Comparison of ENCODE assay signal across 9 cellular contexts in the genomic region with DNA sequence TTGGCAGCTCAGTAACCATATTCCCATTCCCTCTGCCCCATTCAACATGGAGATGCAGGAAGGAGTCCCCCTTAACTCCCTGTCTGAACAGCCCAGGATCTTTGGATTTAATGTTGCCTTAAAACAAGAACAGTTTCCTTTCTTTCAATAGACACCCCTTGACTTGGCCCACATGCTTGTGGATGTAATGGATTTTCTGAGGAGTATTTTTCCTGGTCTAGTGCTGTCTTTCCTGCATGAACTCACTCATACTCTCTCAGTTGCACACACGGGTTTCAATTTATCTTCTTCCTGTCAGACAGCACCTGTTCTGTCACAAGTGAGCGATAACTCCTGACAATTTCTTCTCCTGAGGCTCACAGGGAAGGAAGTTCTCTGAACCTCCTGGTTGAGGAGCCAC.
A peak's percentile ranks its signal among the peaks of the same experiment; 100 is the strongest.
DNase-seq lines count a peak whose midpoint lies in the region; ATAC-seq and TF ChIP-seq lines count a peak whose summit lies in the region.
"Had no signal": no experiment of that assay in that cellular context is flagged by ENCODE, and none has a peak within 500 bp of the region (broad histone marks: within the 10 kb centered on the region; RNA-seq: fewer than 3 reads in every experiment).

No MANE protein-coding gene starts in this region.

- DNase-seq in AG04450 (ENCODE audit: low read depth, low spot score), result no peak
- peak; percentile 46 for DNase-seq in NCI-H69 (lab: John Stamatoyannopoulos, UW)
- DNase-seq in memory B cell (ENCODE audit: low spot score in 2 of 2), result no peak
- DNase-seq in COR-L47 (lab: John Stamatoyannopoulos, UW), result no peak
- no peak for DNase-seq in endodermal cell
- DNase-seq in DMS79 (lab: John Stamatoyannopoulos, UW), result no peak
- no peak for DNase-seq in NCI-H2171 treated with DMSO at 0.1 percent for 48 hours (lab: John Stamatoyannopoulos, UW)

- H3K36me3 ChIP-seq in endodermal cell (ENCODE audit: control insufficient read depth, insufficient read depth, low read length), result no peaks in the 10 kb centered on the region

- peaks cover 4% of the 10 kb centered on the region for H3K4me1 ChIP-seq in endodermal cell (ENCODE audit: control insufficient read depth, insufficient read depth, low read length)

- POLR2A ChIA-PET in AG04450 (lab: Yijun Ruan, JAX), result no interaction called here

- WGBS in endodermal cell (ENCODE audit: insufficient coverage in 1 of 2, insufficient read length in 1 of 2), 2 experiments, result 88 to 94% methylated on average over 2 of the region's 2 CpGs

- CTCF ChIA-PET in AG04450 (lab: Charles Lee), result interaction anchor here (0.9 to 1.0 kb wide), 2 partner anchors 11 to 429 kb away, joined by 3 to 5 read pairs; no protein-coding TSS in a partner anchor

- H3K9ac ChIP-seq in endodermal cell (ENCODE audit: extremely low read depth, low read length, poor library complexity, severe bottlenecking), result no peak overlapping the region

- H3K9me3 ChIP-seq in AG04450 (ENCODE audit: control insufficient read depth, insufficient read depth, low read length) (no peaks in the 10 kb centered on the region), endodermal cell (ENCODE audit: control insufficient read depth, low read length) (no peaks in the 10 kb centered on the region)

- H3K9me3 Mint-ChIP-seq in memory B cell (no peaks in the 10 kb centered on the region), endodermal cell (no peaks in the 10 kb centered on the region)
- H3K9me3 Mint-ChIP-seq: activated T-helper 2 cell treated with anti-CD3 and anti-CD28 coated beads, Interferon-gamma antibody, Interleukin-2, Interleukin-4, amounts not matched to agents 10 μg/mL and 5 μg/mL and 100 μg/mL, durations not matched to agents 14 hours and 24 hours and 36 hours had no signal

- peaks cover 7% of the 10 kb centered on the region for H3K27me3 Mint-ChIP-seq in memory B cell
- peaks cover 10% of the 10 kb centered on the region for H3K27me3 Mint-ChIP-seq in endodermal cell (ENCODE audit: insufficient read depth)

- H3K4me3 Mint-ChIP-seq in memory B cell (peak overlapping the region; percentile 30), endodermal cell (no peak overlapping the region)

- H3K27me3 ChIP-seq in AG04450 (ENCODE audit: control insufficient read depth, insufficient read depth, low read length) (peaks cover 18% of the 10 kb centered on the region), endodermal cell (ENCODE audit: control insufficient read depth, insufficient read depth, low read length, poor library complexity, severe bottlenecking) (peaks cover 9% of the 10 kb centered on the region)

- H3K27ac Mint-ChIP-seq in memory B cell (no peak overlapping the region), endodermal cell (no peak overlapping the region)
- H3K27ac Mint-ChIP-seq: activated T-helper 2 cell treated with anti-CD3 and anti-CD28 coated beads, Interferon-gamma antibody, Interleukin-2, Interleukin-4, amounts not matched to agents 10 μg/mL and 5 μg/mL and 100 μg/mL, durations not matched to agents 14 hours and 24 hours and 36 hours had no signal

- no peak overlapping the region for H3K27ac ChIP-seq in AG04450 (ENCODE audit: low read depth, low read length)
- H3K27ac ChIP-seq in cingulate gyrus (ENCODE audit: low read depth, low read length), result peak overlapping the region; percentile 92
- no peak overlapping the region for H3K27ac ChIP-seq in endodermal cell (ENCODE audit: low read depth, low read length)

- TF ChIP-seq CTCF in AG04450 (IDR thresholded peaks at IDR 0.05; ENCODE audit: low read depth, low read length) (no peak), endodermal cell (conservative IDR thresholded peaks at IDR 0.05) (no peak)

- H3K4me1 Mint-ChIP-seq in memory B cell (peaks cover 3% of the 10 kb centered on the region), endodermal cell (peaks cover 3% of the 10 kb centered on the region)

- peak overlapping the region; percentile 60 for H3K4me3 ChIP-seq in AG04450 (ENCODE audit: low read depth, low read length)
- no peak overlapping the region for H3K4me3 ChIP-seq in endodermal cell (ENCODE audit: low read length)

- no peaks in the 10 kb centered on the region for H3K36me3 Mint-ChIP-seq in memory B cell
- no peaks in the 10 kb centered on the region for H3K36me3 Mint-ChIP-seq in endodermal cell (ENCODE audit: low read depth)

- ATAC-seq in memory B cell (ENCODE audit: low read depth), result no peak
